Comparison of ENCODE assay signal across 8 cellular contexts in the genomic region with DNA sequence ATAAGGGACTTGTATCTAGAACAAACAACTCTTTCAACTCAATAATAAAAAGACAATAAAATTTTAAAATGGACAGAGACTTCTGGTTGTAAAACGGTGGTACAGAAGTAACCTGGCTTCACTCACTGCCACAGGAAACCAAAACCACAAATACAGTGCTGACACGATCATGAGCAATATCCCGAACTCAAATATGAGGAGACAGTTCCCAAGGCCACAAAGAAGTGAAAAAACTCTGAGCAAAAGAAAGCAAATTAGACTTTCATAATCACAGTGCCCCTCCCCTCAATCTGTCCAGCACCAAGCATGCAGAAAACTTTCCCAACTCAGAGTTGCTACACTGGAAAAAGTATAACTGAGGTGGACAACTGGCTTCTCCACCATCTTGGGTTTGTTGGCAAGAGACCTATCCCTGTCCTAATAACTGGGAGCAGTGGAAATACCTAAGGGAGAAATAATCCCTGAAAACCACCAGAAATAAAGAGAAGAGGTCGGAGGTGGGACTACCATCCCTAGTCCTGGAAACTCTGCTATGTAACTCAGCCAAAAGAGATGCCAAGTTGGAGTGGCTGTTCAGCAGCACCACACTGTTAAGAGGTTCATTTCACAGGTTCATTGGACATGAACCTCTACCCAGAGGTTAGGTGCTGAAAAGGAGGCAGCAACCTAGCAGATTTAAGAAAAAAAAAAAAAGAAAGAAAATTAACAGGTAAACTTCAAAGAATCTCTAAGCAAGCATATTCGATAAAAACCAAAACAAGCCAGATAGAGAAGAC. TPM values are rescaled to one million over a fixed set of nuclear protein-coding genes. Genes with fewer than 3 reads are reported as not detected.
DNase-seq lines count a peak whose midpoint lies in the region; ATAC-seq and TF ChIP-seq lines count a peak whose summit lies in the region.

No MANE protein-coding gene starts in this region.

- intact Hi-C loops in stomach (cut with DNase I; ENCODE audit: low total_unique reads): no loop called here

- peaks cover 62% of the 10 kb centered on the region for H4K20me1 ChIP-seq in Loucy (ENCODE audit: insufficient read depth, low read length, poor library complexity, severe bottlenecking)

- DNase-seq in ELR (ENCODE audit: low read depth) (peak; percentile 95), non-pigmented ciliary epithelial cell (ENCODE audit: low read depth) (peak; percentile 52), mesothelial cell of epicardium (ENCODE audit: low spot score in 2 of 2, unreplicated experiment in 2 of 2) (no peak), stomach (no peak), HUDEP-2 (lab: John Stamatoyannopoulos, UW; ENCODE audit: unreplicated experiment in 76 of 76) (no peak)

- H3K27me3 ChIP-seq in Loucy (ENCODE audit: insufficient read depth, low read length, poor library complexity, severe bottlenecking) (no peaks in the 10 kb centered on the region), stomach (no peaks in the 10 kb centered on the region)

- H3K9me3 Mint-ChIP-seq in activated naive CD8-positive, alpha-beta T cell (ENCODE audit: low read depth): peaks cover 16% of the 10 kb centered on the region
- H3K9me3 Mint-ChIP-seq in mesothelial cell of epicardium: peaks cover 53% of the 10 kb centered on the region

- H3K9me3 ChIP-seq in Loucy (ENCODE audit: insufficient read depth, low read depth, low read length) (peaks cover 10% of the 10 kb centered on the region), stomach (peaks cover 0 to 14% (median 3%) of the 10 kb centered on the region in 4 donors)

- no peak overlapping the region for H2AFZ ChIP-seq in Loucy (ENCODE audit: low read length)

- H3K36me3 Mint-ChIP-seq in activated naive CD8-positive, alpha-beta T cell: peaks cover 32% of the 10 kb centered on the region
- H3K36me3 Mint-ChIP-seq in mesothelial cell of epicardium: peaks cover 56% of the 10 kb centered on the region

- no peaks in the 10 kb centered on the region for H3K27me3 Mint-ChIP-seq in activated naive CD8-positive, alpha-beta T cell
- H3K27me3 Mint-ChIP-seq in mesothelial cell of epicardium (ENCODE audit: low read depth): no peaks in the 10 kb centered on the region

- 68 to 79% (median 73%) methylated on average over 5 of the region's 5 CpGs for WGBS in stomach, 5 donors

- no peak overlapping the region for H3K9ac ChIP-seq in Loucy (ENCODE audit: low read depth, low read length, poor library complexity, severe bottlenecking)

- peak overlapping the region; percentile 66 for H3K4me2 ChIP-seq in Loucy (ENCODE audit: low read depth, low read length, poor library complexity, severe bottlenecking)

- H3K4me1 ChIP-seq in Loucy (ENCODE audit: insufficient read depth, low read length, poor library complexity, severe bottlenecking) (peaks cover 50% of the 10 kb centered on the region), stomach (peaks cover 9 to 62% (median 41%) of the 10 kb centered on the region in 4 donors)

- peak; percentile 77 for ATAC-seq in GM21528 (IDR thresholded peaks at IDR 0.05; ENCODE audit: low FRiP score, unreplicated experiment)

- H3K4me1 Mint-ChIP-seq in activated naive CD8-positive, alpha-beta T cell (ENCODE audit: low read depth): peaks cover 64% of the 10 kb centered on the region
- peaks cover 22% of the 10 kb centered on the region for H3K4me1 Mint-ChIP-seq in mesothelial cell of epicardium

- no peak overlapping the region for H3K27ac ChIP-seq in stomach

- H3K9me2 ChIP-seq in Loucy (replicated peaks; ENCODE audit: low read depth, low read length): no peaks in the 10 kb centered on the region

- H3K36me3 ChIP-seq in Loucy (ENCODE audit: insufficient read depth, low read length) (no peaks in the 10 kb centered on the region), stomach (peaks cover 0 to 7% (median 4%) of the 10 kb centered on the region in 4 donors)

- TF ChIP-seq CTCF in Loucy (conservative IDR thresholded peaks at IDR 0.05; ENCODE audit: low read length) (no peak), mesothelial cell of epicardium (IDR thresholded peaks at IDR 0.05; ENCODE audit: unreplicated experiment) (no peak), stomach (IDR thresholded peaks at IDR 0.05) (no peak)

- peaks cover 93% of the 10 kb centered on the region for H3K79me2 ChIP-seq in Loucy (ENCODE audit: insufficient read depth, low read length)

- H3K4me3 ChIP-seq in Loucy (ENCODE audit: low read length, poor library complexity, severe bottlenecking) (peak overlapping the region; percentile 55), stomach (no peak overlapping the region)

- no peaks in the 10 kb centered on the region for H3F3A ChIP-seq in Loucy (ENCODE audit: low read depth)

- TF ChIP-seq POLR2A in stomach (IDR thresholded peaks at IDR 0.05): no peak

- peak overlapping the region; percentile 51 for H3K27ac Mint-ChIP-seq in activated naive CD8-positive, alpha-beta T cell
- H3K27ac Mint-ChIP-seq in mesothelial cell of epicardium: no peak overlapping the region

- H3K4me3 Mint-ChIP-seq in activated naive CD8-positive, alpha-beta T cell: peak overlapping the region; percentile 72
- no peak overlapping the region for H3K4me3 Mint-ChIP-seq in mesothelial cell of epicardium

- no peak for TF ChIP-seq EP300 in stomach (IDR thresholded peaks at IDR 0.05)

RNA-seq across cellular contexts. Expression of gene REV3L, which starts 55.5 kb away (rescaled TPM):
- total RNA-seq in mesothelial cell of epicardium (39.8 to 41.7 TPM (median 40.8 TPM) in 3 replicates), stomach (100 to 1,000 TPM in 3 of 5 donors, 10 to 100 TPM in 2; 11.9 to 170 (median 103) TPM)
- polyA plus RNA-seq in stomach: 10 to 100 TPM in 1 of 3 donors, 1 to 10 TPM in 2; 9.0 to 14.4 (median 9.4) TPM

Comparison
In these comparisons a context has a peak if more than half of its experiments do, and no peak if none do; other contexts are left out.
1. DNase-seq: peak in ELR (single experiment) and non-pigmented ciliary epithelial cell (single experiment); none in mesothelial cell of epicardium (0 of 2), stomach (single experiment) and HUDEP-2 (0 of 76).